In genomic region chr1:221723918-221724263, GRCh38 we compare ENCODE assay signal across 26 cellular contexts. TPM values are rescaled to one million over a fixed set of nuclear protein-coding genes. Genes with fewer than 3 reads are reported as not detected.
A peak's percentile ranks its signal among the peaks of the same experiment; 100 is the strongest.
DNase-seq lines count a peak whose midpoint lies in the region; ATAC-seq and TF ChIP-seq lines count a peak whose summit lies in the region.
"Had no signal": no experiment of that assay in that cellular context is flagged by ENCODE, and none has a peak within 500 bp of the region (broad histone marks: within the 10 kb centered on the region; RNA-seq: fewer than 3 reads in every experiment).

No MANE protein-coding gene starts in this region.

- DNase-seq in GM23338 (ENCODE audit: low spot score) = peak; percentile 11
- no peak for DNase-seq in adipocyte (ENCODE audit: low read depth)
- peak; percentile 57 for DNase-seq in glomerular visceral epithelial cell (ENCODE audit: extremely low spot score)
- DNase-seq in gastrocnemius medialis = no peak
- DNase-seq in NCI-H2171 (lab: John Stamatoyannopoulos, UW) = no peak
- DNase-seq: activated CD4-positive, alpha-beta T cell treated with anti-CD3 and anti-CD28 coated beads, Interleukin-2, amount 50 U/mL, for 4 hours; activated CD8-positive, alpha-beta memory T cell treated with anti-CD3 and anti-CD28 coated beads, Interleukin-2, amount 50 U/mL, for 4 hours; CD8-positive, alpha-beta T cell; DMS79 treated with DMSO at 0.1 percent for 48 hours; dorsolateral prefrontal cortex; foreskin melanocyte; H9; hippocampal formation; mucosa of descending colon; NCI-H2081; NCI-H345; NCI-H774; stimulated activated CD8-positive, alpha-beta memory T cell treated with anti-CD3 and anti-CD28 coated beads, Interleukin-4, amount 100 ng/mL, for 48 hours; stomach; T-helper 9 cell; transverse colon had no signal

- no peaks in the 10 kb centered on the region for H3K79me2 ChIP-seq in GM23338 (replicated peaks; ENCODE audit: insufficient read depth)

- TF ChIP-seq POLR2A in gastrocnemius medialis (IDR thresholded peaks at IDR 0.05) = no peak

- intact Hi-C loops in gastrocnemius medialis (cut with DNase I; ENCODE audit: low total_unique reads) = no loop called here

- H3K4me3 ChIP-seq in GM23338 (no peak overlapping the region), adipocyte (ENCODE audit: low read length) (peak overlapping the region; percentile 14), gastrocnemius medialis (no peak overlapping the region)
- H3K4me3 ChIP-seq: mucosa of descending colon, stomach, transverse colon had no signal

- no peaks in the 10 kb centered on the region for H4K20me1 ChIP-seq in GM23338 (replicated peaks; ENCODE audit: insufficient read depth)

- ATAC-seq in GM23338 (no peak), gastrocnemius medialis (no peak), HG03342 (IDR thresholded peaks at IDR 0.05; ENCODE audit: unreplicated experiment) (no peak), GM21576 (IDR thresholded peaks at IDR 0.05; ENCODE audit: unreplicated experiment) (no peak)
- ATAC-seq: CD8-positive, alpha-beta T cell had no signal

- no peak overlapping the region for H3K27ac Mint-ChIP-seq in GM23338
- H3K27ac Mint-ChIP-seq: activated naive CD8-positive, alpha-beta T cell; CD8-positive, alpha-beta T cell; H9 had no signal

- H3K9ac ChIP-seq in adipocyte (ENCODE audit: low read length) = no peak overlapping the region

- peaks cover 34% of the 10 kb centered on the region for H3K9me3 Mint-ChIP-seq in GM23338
- H3K9me3 Mint-ChIP-seq: central memory CD8-positive, alpha-beta T cell had no signal

- peaks cover 8% of the 10 kb centered on the region for H3K9me3 ChIP-seq in adipocyte (ENCODE audit: control insufficient read depth, low read length)
- no peaks in the 10 kb centered on the region for H3K9me3 ChIP-seq in gastrocnemius medialis
- H3K9me3 ChIP-seq: transverse colon had no signal

- peaks cover 12% of the 10 kb centered on the region; the same call in 1 of the 2 replicates for H3K9me2 ChIP-seq in GM23338 (ENCODE audit: insufficient read depth)

- H3K27ac ChIP-seq in GM23338 (ENCODE audit: low read depth) (no peak overlapping the region), gastrocnemius medialis (peak overlapping the region; percentile 16 to 78 (median 58))

- no peak overlapping the region for H3K4me2 ChIP-seq in GM23338

- H3K36me3 ChIP-seq in GM23338 (ENCODE audit: insufficient read depth) (peaks cover 10% of the 10 kb centered on the region), adipocyte (ENCODE audit: control insufficient read depth, insufficient read depth, low read length, severe bottlenecking) (peaks cover 59% of the 10 kb centered on the region), gastrocnemius medialis (no peaks in the 10 kb centered on the region)
- H3K36me3 ChIP-seq: stomach, transverse colon had no signal

- no peaks in the 10 kb centered on the region for H3F3A ChIP-seq in GM23338 (replicated peaks; ENCODE audit: low read depth)

- peaks cover 20% of the 10 kb centered on the region for H3K36me3 Mint-ChIP-seq in GM23338 (ENCODE audit: low read depth)

- H3K4me1 ChIP-seq in GM23338 (ENCODE audit: insufficient read depth) = peaks cover 5% of the 10 kb centered on the region
- peaks cover 64% of the 10 kb centered on the region for H3K4me1 ChIP-seq in adipocyte (ENCODE audit: control insufficient read depth, insufficient read depth, low read length)
- peaks cover 51 to 73% of the 10 kb centered on the region in 2 donors for H3K4me1 ChIP-seq in gastrocnemius medialis

- in situ Hi-C loops in gastrocnemius medialis (cut with MboI; ENCODE audit: low sequenced_read_pairs in 4 of 4) = no loop called here

- peaks cover 4% of the 10 kb centered on the region for H3K4me1 Mint-ChIP-seq in GM23338

- H3K4me3 Mint-ChIP-seq in GM23338 = no peak overlapping the region
- H3K4me3 Mint-ChIP-seq: activated naive CD8-positive, alpha-beta T cell; CD8-positive, alpha-beta T cell; central memory CD8-positive, alpha-beta T cell; H9; neural crest cell had no signal

- peaks cover 2% of the 10 kb centered on the region for H3K27me3 ChIP-seq in GM23338 (ENCODE audit: insufficient read depth)
- H3K27me3 ChIP-seq in adipocyte (replicated peaks; ENCODE audit: control insufficient read depth, insufficient read depth, low read length) = no peaks in the 10 kb centered on the region
- no peaks in the 10 kb centered on the region for H3K27me3 ChIP-seq in gastrocnemius medialis
- H3K27me3 ChIP-seq: dorsolateral prefrontal cortex, stomach, transverse colon had no signal

- H2AFZ ChIP-seq in GM23338 = no peak overlapping the region

- H3K27me3 Mint-ChIP-seq in GM23338 (ENCODE audit: insufficient read depth, low read depth, poor library complexity) = no peaks in the 10 kb centered on the region
- H3K27me3 Mint-ChIP-seq: activated naive CD8-positive, alpha-beta T cell; central memory CD8-positive, alpha-beta T cell had no signal

- TF ChIP-seq CTCF in GM23338 (conservative IDR thresholded peaks at IDR 0.05; ENCODE audit: low read depth in 2 of 2) (no peak), gastrocnemius medialis (IDR thresholded peaks at IDR 0.05 in 4 of 5, conservative IDR thresholded peaks at IDR 0.05 in 1 of 5) (no peak)

TF ChIP-seq in GM23338, 12 proteins besides CTCF, POLR2A, EP300 and RAD21:
- TF ChIP-seq ZNF462 (CRISPR knock-in tag; IDR thresholded peaks at IDR 0.05) (no peak), STAT1 (IDR thresholded peaks at IDR 0.05; ENCODE audit: unreplicated experiment) (no peak), EZH2phosphoT487 (IDR thresholded peaks at IDR 0.05; ENCODE audit: unreplicated experiment) (no peak), CREB1 (CRISPR knock-in tag; IDR thresholded peaks at IDR 0.05; ENCODE audit: low read depth) (no peak), ZNF331 (CRISPR knock-in tag; IDR thresholded peaks at IDR 0.05; ENCODE audit: low read depth) (no peak)

RNA-seq across cellular contexts. Expression of gene DUSP10, which starts 18.0 kb away (rescaled TPM):
- 1.0 and 1.5 TPM in 2 replicates for total RNA-seq in GM23338 (2014; rRNA removed; shearing (Covaris generic))
- 1.1 and 1.6 TPM in 2 replicates for polyA plus RNA-seq in GM23338 (2016; fragmentation: Nextera tagmentation; extraction: Ambion mirVana)
- 1 to 10 TPM; 2.9 to 7.0 (median 5.9) TPM for total RNA-seq in gastrocnemius medialis

Comparison
In these comparisons a context has a peak if more than half of its experiments do, and no peak if none do; other contexts are left out.
1. DNase-seq: peak in GM23338 (single experiment) and glomerular visceral epithelial cell (single experiment); none in adipocyte (single experiment), gastrocnemius medialis (0 of 2) and NCI-H2171 (single experiment).